In the genomic region with DNA sequence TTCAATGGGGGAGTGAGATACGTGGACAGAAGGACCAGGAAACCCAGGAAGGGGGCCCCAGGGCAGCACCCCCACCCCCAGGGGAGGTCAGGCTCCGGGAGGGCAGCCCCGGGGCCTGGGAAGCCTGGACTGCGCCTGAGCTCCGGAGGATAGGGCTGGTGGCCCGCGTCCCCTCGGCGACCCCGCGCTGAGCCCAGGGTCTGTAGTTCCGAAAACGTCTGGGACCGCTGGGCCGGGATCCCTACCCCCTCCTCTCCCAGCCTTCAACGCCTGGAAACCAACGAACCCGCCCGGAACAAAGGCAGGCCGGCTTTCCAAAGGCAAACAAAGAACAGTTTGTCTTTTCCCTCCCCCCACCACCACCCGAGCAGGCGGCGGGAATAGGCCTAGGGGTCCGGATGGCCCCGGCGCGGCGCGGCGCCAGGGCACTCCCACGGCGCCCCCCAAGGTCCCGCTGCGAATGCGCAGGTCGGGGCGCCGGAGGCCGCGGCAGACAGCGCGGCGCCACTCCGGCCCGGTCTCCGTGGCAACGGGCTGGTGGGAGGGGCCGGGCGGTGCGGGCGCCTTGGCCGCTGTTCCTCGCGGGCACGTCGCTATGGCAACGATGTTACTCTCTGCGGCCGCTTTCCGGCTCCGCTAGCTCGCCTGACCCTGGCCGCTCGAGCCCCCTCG, we compare ENCODE assay signal across 1 cellular context.
TF ChIP-seq lines count a peak whose summit lies in the region.

No MANE protein-coding gene starts in this region.

TF ChIP-seq in HepG2, 621 proteins besides CTCF, POLR2A, EP300 and RAD21 (continued from another document and continues in another):
- TF ChIP-seq TGIF2 (CRISPR knock-in tag; IDR thresholded peaks at IDR 0.05) = 0 out of 2 replicates have a peak, but pooled peaks have one; percentile 12
- TF ChIP-seq, protein P1, sequence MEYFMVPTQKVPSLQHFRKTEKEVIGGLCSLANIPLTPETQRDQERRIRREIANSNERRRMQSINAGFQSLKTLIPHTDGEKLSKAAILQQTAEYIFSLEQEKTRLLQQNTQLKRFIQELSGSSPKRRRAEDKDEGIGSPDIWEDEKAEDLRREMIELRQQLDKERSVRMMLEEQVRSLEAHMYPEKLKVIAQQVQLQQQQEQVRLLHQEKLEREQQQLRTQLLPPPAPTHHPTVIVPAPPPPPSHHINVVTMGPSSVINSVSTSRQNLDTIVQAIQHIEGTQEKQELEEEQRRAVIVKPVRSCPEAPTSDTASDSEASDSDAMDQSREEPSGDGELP (IDR thresholded peaks at IDR 0.05; ENCODE audit: borderline replicate concordance, low read depth) = peak; percentile 67; the same call in 1 of the 2 replicates
- peak; percentile 49; the same call in 1 of the 2 replicates for TF ChIP-seq NR2F6 (IDR thresholded peaks at IDR 0.05)
- peak; percentile 83 for TF ChIP-seq NR2F6 (CRISPR knock-in tag; IDR thresholded peaks at IDR 0.05)
- no peak for TF ChIP-seq TBP (CRISPR knock-in tag; IDR thresholded peaks at IDR 0.05)
- no peak for TF ChIP-seq BRCA1 (CRISPR knock-in tag; IDR thresholded peaks at IDR 0.05)
- TF ChIP-seq, protein P2, sequence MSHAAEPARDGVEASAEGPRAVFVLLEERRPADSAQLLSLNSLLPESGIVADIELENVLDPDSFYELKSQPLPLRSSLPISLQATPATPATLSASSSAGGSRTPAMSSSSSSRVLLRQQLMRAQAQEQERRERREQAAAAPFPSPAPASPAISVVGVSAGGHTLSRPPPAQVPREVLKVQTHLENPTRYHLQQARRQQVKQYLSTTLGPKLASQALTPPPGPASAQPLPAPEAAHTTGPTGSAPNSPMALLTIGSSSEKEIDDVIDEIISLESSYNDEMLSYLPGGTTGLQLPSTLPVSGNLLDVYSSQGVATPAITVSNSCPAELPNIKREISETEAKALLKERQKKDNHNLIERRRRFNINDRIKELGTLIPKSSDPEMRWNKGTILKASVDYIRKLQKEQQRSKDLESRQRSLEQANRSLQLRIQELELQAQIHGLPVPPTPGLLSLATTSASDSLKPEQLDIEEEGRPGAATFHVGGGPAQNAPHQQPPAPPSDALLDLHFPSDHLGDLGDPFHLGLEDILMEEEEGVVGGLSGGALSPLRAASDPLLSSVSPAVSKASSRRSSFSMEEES (CRISPR knock-in tag; IDR thresholded peaks at IDR 0.05) = peak; percentile 54; the same call in 1 of the 2 replicates
- peak; percentile 54; the same call in 1 of the 2 replicates for TF ChIP-seq FOSL2 (CRISPR knock-in tag; IDR thresholded peaks at IDR 0.05)
- TF ChIP-seq, protein P3, sequence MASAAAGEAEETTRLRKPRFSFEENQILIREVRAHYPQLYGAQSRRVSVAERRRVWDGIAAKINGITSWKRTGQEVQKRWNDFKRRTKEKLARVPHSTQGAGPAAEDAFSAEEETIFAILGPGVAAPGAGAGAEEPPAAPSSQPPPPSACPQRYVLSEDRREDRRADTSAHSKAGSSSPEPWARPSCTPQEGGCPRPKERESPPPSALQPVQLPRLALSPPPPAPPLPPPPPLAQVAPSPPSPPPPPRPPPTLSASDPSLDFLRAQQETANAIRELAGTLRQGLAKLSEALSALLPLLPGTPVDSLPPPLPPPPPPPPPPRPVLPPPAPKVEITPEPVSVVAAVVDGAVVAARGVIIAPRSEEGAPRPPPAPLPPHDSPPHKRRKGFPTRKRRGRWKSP (CRISPR knock-in tag; IDR thresholded peaks at IDR 0.05) = peak; percentile 63; the same call in 1 of the 2 replicates
- no peak; the same call in 1 of the 2 replicates for TF ChIP-seq CCDC6 (CRISPR knock-in tag; IDR thresholded peaks at IDR 0.05)
- TF ChIP-seq NCOA2 (CRISPR knock-in tag; IDR thresholded peaks at IDR 0.05) = peak; percentile 90
- TF ChIP-seq, protein P4, sequence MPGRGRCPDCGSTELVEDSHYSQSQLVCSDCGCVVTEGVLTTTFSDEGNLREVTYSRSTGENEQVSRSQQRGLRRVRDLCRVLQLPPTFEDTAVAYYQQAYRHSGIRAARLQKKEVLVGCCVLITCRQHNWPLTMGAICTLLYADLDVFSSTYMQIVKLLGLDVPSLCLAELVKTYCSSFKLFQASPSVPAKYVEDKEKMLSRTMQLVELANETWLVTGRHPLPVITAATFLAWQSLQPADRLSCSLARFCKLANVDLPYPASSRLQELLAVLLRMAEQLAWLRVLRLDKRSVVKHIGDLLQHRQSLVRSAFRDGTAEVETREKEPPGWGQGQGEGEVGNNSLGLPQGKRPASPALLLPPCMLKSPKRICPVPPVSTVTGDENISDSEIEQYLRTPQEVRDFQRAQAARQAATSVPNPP (CRISPR knock-in tag; IDR thresholded peaks at IDR 0.05) = peak; percentile 90; the same call in 1 of the 2 replicates
- TF ChIP-seq SRSF1 (optimal IDR thresholded peaks at IDR 0.05; ENCODE audit: low read depth, low read length) = peak; percentile 90
- TF ChIP-seq ZSCAN31 (CRISPR knock-in tag; IDR thresholded peaks at IDR 0.05; ENCODE audit: low read depth) = peak; percentile 41; the same call in 1 of the 2 replicates
- 0 out of 2 replicates have a peak, but pooled peaks have one; percentile 23 for TF ChIP-seq ZNF121 (CRISPR knock-in tag; IDR thresholded peaks at IDR 0.05)
- no peak for TF ChIP-seq ZNF557 (CRISPR knock-in tag; IDR thresholded peaks at IDR 0.05)
- peak; percentile 58 for TF ChIP-seq IRF2 (CRISPR knock-in tag; IDR thresholded peaks at IDR 0.05)
- TF ChIP-seq FOXO1 (CRISPR knock-in tag; IDR thresholded peaks at IDR 0.05) = peak; percentile 70
- TF ChIP-seq, protein P5, sequence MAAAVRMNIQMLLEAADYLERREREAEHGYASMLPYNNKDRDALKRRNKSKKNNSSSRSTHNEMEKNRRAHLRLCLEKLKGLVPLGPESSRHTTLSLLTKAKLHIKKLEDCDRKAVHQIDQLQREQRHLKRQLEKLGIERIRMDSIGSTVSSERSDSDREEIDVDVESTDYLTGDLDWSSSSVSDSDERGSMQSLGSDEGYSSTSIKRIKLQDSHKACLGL (CRISPR knock-in tag; IDR thresholded peaks at IDR 0.05) = peak; percentile 67
- peak; percentile 55; the same call in 1 of the 2 replicates for TF ChIP-seq ETV6 (CRISPR knock-in tag; conservative IDR thresholded peaks at IDR 0.05)
- 0 out of 2 replicates have a peak, but pooled peaks have one; percentile 56 for TF ChIP-seq STAT5B (CRISPR knock-in tag; IDR thresholded peaks at IDR 0.05)
- peak; percentile 91 for TF ChIP-seq RBFOX2 (IDR thresholded peaks at IDR 0.05; ENCODE audit: low read depth, low read length)
- TF ChIP-seq SOX6 (IDR thresholded peaks at IDR 0.05) = no peak
- peak; percentile 94 for TF ChIP-seq SOX6 (CRISPR knock-in tag; IDR thresholded peaks at IDR 0.05)
- TF ChIP-seq AKAP8 (CRISPR knock-in tag; IDR thresholded peaks at IDR 0.05) = peak; percentile 89; the same call in 1 of the 2 replicates
- TF ChIP-seq ZC3H13 (CRISPR knock-in tag; IDR thresholded peaks at IDR 0.05) = 0 out of 2 replicates have a peak, but pooled peaks have one; percentile 63
- 0 out of 2 replicates have a peak, but pooled peaks have one; percentile 34 for TF ChIP-seq ZNF138 (CRISPR knock-in tag; IDR thresholded peaks at IDR 0.05; ENCODE audit: low read depth)
- TF ChIP-seq, protein P6, sequence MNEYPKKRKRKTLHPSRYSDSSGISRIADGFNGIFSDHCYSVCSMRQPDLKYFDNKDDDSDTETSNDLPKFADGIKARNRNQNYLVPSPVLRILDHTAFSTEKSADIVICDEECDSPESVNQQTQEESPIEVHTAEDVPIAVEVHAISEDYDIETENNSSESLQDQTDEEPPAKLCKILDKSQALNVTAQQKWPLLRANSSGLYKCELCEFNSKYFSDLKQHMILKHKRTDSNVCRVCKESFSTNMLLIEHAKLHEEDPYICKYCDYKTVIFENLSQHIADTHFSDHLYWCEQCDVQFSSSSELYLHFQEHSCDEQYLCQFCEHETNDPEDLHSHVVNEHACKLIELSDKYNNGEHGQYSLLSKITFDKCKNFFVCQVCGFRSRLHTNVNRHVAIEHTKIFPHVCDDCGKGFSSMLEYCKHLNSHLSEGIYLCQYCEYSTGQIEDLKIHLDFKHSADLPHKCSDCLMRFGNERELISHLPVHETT (CRISPR knock-in tag; conservative IDR thresholded peaks at IDR 0.05) = peak; percentile 71; the same call in 1 of the 2 replicates
- TF ChIP-seq MED13 (CRISPR knock-in tag; IDR thresholded peaks at IDR 0.05) = peak; percentile 87
- peak; percentile 74 for TF ChIP-seq ZFX (CRISPR knock-in tag; IDR thresholded peaks at IDR 0.05; ENCODE audit: low read depth)
- peak; percentile 66; the same call in 1 of the 2 replicates for TF ChIP-seq ARHGAP35 (CRISPR knock-in tag; IDR thresholded peaks at IDR 0.05; ENCODE audit: borderline replicate concordance)
- peak; percentile 74; the same call in 1 of the 2 replicates for TF ChIP-seq SALL2 (CRISPR knock-in tag; IDR thresholded peaks at IDR 0.05)
- TF ChIP-seq, protein P7, sequence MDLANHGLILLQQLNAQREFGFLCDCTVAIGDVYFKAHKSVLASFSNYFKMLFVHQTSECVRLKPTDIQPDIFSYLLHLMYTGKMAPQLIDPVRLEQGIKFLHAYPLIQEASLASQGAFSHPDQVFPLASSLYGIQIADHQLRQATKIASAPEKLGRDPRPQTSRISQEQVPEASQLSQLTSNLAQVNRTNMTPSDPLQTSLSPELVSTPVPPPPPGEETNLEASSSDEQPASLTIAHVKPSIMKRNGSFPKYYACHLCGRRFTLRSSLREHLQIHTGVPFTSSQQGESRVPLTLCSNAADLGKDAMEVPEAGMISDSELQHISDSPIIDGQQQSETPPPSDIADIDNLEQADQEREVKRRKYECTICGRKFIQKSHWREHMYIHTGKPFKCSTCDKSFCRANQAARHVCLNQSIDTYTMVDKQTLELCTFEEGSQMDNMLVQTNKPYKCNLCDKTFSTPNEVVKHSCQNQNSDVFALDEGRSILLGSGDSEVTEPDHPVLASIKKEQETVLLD (CRISPR knock-in tag; IDR thresholded peaks at IDR 0.05; ENCODE audit: low read depth) = peak; percentile 85
- TF ChIP-seq CBFB (CRISPR knock-in tag; IDR thresholded peaks at IDR 0.05) = peak; percentile 70
- 0 out of 2 replicates have a peak, but pooled peaks have one; percentile 29 for TF ChIP-seq ZNF761 (CRISPR knock-in tag; conservative IDR thresholded peaks at IDR 0.05)
- TF ChIP-seq, protein P8, sequence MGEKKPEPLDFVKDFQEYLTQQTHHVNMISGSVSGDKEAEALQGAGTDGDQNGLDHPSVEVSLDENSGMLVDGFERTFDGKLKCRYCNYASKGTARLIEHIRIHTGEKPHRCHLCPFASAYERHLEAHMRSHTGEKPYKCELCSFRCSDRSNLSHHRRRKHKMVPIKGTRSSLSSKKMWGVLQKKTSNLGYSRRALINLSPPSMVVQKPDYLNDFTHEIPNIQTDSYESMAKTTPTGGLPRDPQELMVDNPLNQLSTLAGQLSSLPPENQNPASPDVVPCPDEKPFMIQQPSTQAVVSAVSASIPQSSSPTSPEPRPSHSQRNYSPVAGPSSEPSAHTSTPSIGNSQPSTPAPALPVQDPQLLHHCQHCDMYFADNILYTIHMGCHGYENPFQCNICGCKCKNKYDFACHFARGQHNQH (CRISPR knock-in tag; IDR thresholded peaks at IDR 0.05) = peak; percentile 67
- peak; percentile 33; the same call in 1 of the 2 replicates for TF ChIP-seq ARNTL (CRISPR knock-in tag; IDR thresholded peaks at IDR 0.05)
- peak; percentile 55; the same call in 1 of the 2 replicates for TF ChIP-seq POLR2AphosphoS5 (IDR thresholded peaks at IDR 0.05; ENCODE audit: low read depth, low read length)
- TF ChIP-seq, protein P9, sequence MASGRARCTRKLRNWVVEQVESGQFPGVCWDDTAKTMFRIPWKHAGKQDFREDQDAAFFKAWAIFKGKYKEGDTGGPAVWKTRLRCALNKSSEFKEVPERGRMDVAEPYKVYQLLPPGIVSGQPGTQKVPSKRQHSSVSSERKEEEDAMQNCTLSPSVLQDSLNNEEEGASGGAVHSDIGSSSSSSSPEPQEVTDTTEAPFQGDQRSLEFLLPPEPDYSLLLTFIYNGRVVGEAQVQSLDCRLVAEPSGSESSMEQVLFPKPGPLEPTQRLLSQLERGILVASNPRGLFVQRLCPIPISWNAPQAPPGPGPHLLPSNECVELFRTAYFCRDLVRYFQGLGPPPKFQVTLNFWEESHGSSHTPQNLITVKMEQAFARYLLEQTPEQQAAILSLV (CRISPR knock-in tag; IDR thresholded peaks at IDR 0.05; ENCODE audit: borderline replicate concordance) = peak; percentile 89
- peak; percentile 33; the same call in 1 of the 2 replicates for TF ChIP-seq SMAD3 (CRISPR knock-in tag; IDR thresholded peaks at IDR 0.05)
- TF ChIP-seq, protein P10, sequence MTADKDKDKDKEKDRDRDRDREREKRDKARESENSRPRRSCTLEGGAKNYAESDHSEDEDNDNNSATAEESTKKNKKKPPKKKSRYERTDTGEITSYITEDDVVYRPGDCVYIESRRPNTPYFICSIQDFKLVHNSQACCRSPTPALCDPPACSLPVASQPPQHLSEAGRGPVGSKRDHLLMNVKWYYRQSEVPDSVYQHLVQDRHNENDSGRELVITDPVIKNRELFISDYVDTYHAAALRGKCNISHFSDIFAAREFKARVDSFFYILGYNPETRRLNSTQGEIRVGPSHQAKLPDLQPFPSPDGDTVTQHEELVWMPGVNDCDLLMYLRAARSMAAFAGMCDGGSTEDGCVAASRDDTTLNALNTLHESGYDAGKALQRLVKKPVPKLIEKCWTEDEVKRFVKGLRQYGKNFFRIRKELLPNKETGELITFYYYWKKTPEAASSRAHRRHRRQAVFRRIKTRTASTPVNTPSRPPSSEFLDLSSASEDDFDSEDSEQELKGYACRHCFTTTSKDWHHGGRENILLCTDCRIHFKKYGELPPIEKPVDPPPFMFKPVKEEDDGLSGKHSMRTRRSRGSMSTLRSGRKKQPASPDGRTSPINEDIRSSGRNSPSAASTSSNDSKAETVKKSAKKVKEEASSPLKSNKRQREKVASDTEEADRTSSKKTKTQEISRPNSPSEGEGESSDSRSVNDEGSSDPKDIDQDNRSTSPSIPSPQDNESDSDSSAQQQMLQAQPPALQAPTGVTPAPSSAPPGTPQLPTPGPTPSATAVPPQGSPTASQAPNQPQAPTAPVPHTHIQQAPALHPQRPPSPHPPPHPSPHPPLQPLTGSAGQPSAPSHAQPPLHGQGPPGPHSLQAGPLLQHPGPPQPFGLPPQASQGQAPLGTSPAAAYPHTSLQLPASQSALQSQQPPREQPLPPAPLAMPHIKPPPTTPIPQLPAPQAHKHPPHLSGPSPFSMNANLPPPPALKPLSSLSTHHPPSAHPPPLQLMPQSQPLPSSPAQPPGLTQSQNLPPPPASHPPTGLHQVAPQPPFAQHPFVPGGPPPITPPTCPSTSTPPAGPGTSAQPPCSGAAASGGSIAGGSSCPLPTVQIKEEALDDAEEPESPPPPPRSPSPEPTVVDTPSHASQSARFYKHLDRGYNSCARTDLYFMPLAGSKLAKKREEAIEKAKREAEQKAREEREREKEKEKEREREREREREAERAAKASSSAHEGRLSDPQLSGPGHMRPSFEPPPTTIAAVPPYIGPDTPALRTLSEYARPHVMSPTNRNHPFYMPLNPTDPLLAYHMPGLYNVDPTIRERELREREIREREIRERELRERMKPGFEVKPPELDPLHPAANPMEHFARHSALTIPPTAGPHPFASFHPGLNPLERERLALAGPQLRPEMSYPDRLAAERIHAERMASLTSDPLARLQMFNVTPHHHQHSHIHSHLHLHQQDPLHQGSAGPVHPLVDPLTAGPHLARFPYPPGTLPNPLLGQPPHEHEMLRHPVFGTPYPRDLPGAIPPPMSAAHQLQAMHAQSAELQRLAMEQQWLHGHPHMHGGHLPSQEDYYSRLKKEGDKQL (CRISPR knock-in tag; IDR thresholded peaks at IDR 0.05; ENCODE audit: low read depth) = peak; percentile 87
- peak; percentile 55 for TF ChIP-seq SIX4 (CRISPR knock-in tag; IDR thresholded peaks at IDR 0.05)
- no peak for TF ChIP-seq ZFP36L2 (CRISPR knock-in tag; IDR thresholded peaks at IDR 0.05)
- peak; percentile 93 for TF ChIP-seq ZBTB7A (CRISPR knock-in tag; IDR thresholded peaks at IDR 0.05)
- TF ChIP-seq DPF2 (CRISPR knock-in tag; IDR thresholded peaks at IDR 0.05; ENCODE audit: borderline replicate concordance, low read depth) = peak; percentile 69; the same call in 1 of the 2 replicates
- TF ChIP-seq FOXP1 (IDR thresholded peaks at IDR 0.05) = no peak
- TF ChIP-seq FOXP1 (CRISPR knock-in tag; IDR thresholded peaks at IDR 0.05) = peak; percentile 56
- TF ChIP-seq RBM22 (optimal IDR thresholded peaks at IDR 0.05; ENCODE audit: low read length) = peak; percentile 98
- TF ChIP-seq ZNF24 (IDR thresholded peaks at IDR 0.05) = no peak
- peak; percentile 58 for TF ChIP-seq STAG1 (CRISPR knock-in tag; IDR thresholded peaks at IDR 0.05)
